ENCODE assay signal across 9 cellular contexts in genomic region chr2:38184964-38185603, GRCh38.
A peak's percentile ranks its signal among the peaks of the same experiment; 100 is the strongest.
DNase-seq lines count a peak whose midpoint lies in the region; ATAC-seq and TF ChIP-seq lines count a peak whose summit lies in the region.
"Had no signal": no experiment of that assay in that cellular context is flagged by ENCODE, and none has a peak within 500 bp of the region (broad histone marks: within the 10 kb centered on the region; RNA-seq: fewer than 3 reads in every experiment).

No MANE protein-coding gene starts in this region.

- no peaks in the 10 kb centered on the region for H3K36me3 ChIP-seq in colonic mucosa

- peaks cover 2 to 5% (median 3%) of the 10 kb centered on the region in 7 donors for H3K9me3 Mint-ChIP-seq in CD14-positive monocyte
- H3K9me3 Mint-ChIP-seq in T-helper 2 cell treated with Interferon-gamma antibody and Interleukin-4, amounts not matched to agents 5 μg/mL and 100 μg/mL, for 36 hours: no peaks in the 10 kb centered on the region
- H3K9me3 Mint-ChIP-seq in activated naive CD4-positive, alpha-beta T cell treated with anti-CD3 and anti-CD28 coated beads, Interleukin-2, amount 10 ng/mL, durations not matched to agents 7 days and 5 days: peaks cover 3% of the 10 kb centered on the region

- peaks cover 21 to 35% of the 10 kb centered on the region in 2 donors for H3K36me3 Mint-ChIP-seq in CD14-positive monocyte
- no peaks in the 10 kb centered on the region for H3K36me3 Mint-ChIP-seq in T-helper 2 cell treated with Interferon-gamma antibody and Interleukin-4, amounts not matched to agents 5 μg/mL and 100 μg/mL, for 36 hours (ENCODE audit: low read depth)
- no peaks in the 10 kb centered on the region for H3K36me3 Mint-ChIP-seq in activated naive CD4-positive, alpha-beta T cell treated with anti-CD3 and anti-CD28 coated beads, Interleukin-2, amount 10 ng/mL, durations not matched to agents 7 days and 5 days

- ATAC-seq in GM19467 (IDR thresholded peaks at IDR 0.05; ENCODE audit: unreplicated experiment) (peak; percentile 97), HG03432 (IDR thresholded peaks at IDR 0.05; ENCODE audit: unreplicated experiment) (peak; percentile 95)

- no peak overlapping the region for H3K9ac ChIP-seq in colonic mucosa (ENCODE audit: low read depth in 2 of 2, low read length in 2 of 2)

- no peak overlapping the region for H3K4me3 ChIP-seq in colonic mucosa

- intact Hi-C loops in CD14-positive monocyte (cut with micrococcal nuclease) (loop anchor here in 1 of 2 donors (5.0 kb wide), 1 partner anchor 38 kb away; no protein-coding TSS in a partner anchor), colonic mucosa (cut with DNase I) (no loop called here)

- peak overlapping the region; percentile 10 to 75 (median 61) for H3K27ac Mint-ChIP-seq in CD14-positive monocyte
- H3K27ac Mint-ChIP-seq in T-helper 2 cell treated with Interferon-gamma antibody and Interleukin-4, amounts not matched to agents 5 μg/mL and 100 μg/mL, for 36 hours: no peak overlapping the region
- no peak overlapping the region for H3K27ac Mint-ChIP-seq in activated naive CD4-positive, alpha-beta T cell treated with anti-CD3 and anti-CD28 coated beads, Interleukin-2, amount 10 ng/mL, durations not matched to agents 7 days and 5 days

- H3K4me1 ChIP-seq in colonic mucosa: peaks cover 9% of the 10 kb centered on the region
- H3K4me1 ChIP-seq: Caco-2 had no signal

- H3K4me1 Mint-ChIP-seq in CD14-positive monocyte: peaks cover 31% of the 10 kb centered on the region
- H3K4me1 Mint-ChIP-seq in T-helper 2 cell treated with Interferon-gamma antibody and Interleukin-4, amounts not matched to agents 5 μg/mL and 100 μg/mL, for 36 hours (ENCODE audit: low read depth): peaks cover 8% of the 10 kb centered on the region
- H3K4me1 Mint-ChIP-seq in activated naive CD4-positive, alpha-beta T cell treated with anti-CD3 and anti-CD28 coated beads, Interleukin-2, amount 10 ng/mL, durations not matched to agents 7 days and 5 days: peaks cover 22% of the 10 kb centered on the region

- TF ChIP-seq CTCF in CD14-positive monocyte (IDR thresholded peaks at IDR 0.05) (no peak), colonic mucosa (IDR thresholded peaks at IDR 0.05) (no peak)

- CTCF ChIA-PET in activated naive CD4-positive, alpha-beta T cell treated with anti-CD3 and anti-CD28 coated beads, Interleukin-2, amount 10 ng/mL, durations not matched to agents 7 days and 5 days (lab: Charles Lee): no interaction called here

- DNase-seq in CD14-positive monocyte (ENCODE audit: low spot score) (no peak), colonic mucosa (no peak), NK-92 (lab: John Stamatoyannopoulos, UW; ENCODE audit: unreplicated experiment) (no peak)
- DNase-seq in T-helper 2 cell treated with Interferon-gamma antibody and Interleukin-4, amounts not matched to agents 5 μg/mL and 100 μg/mL, for 36 hours (ENCODE audit: low spot score): no peak
- DNase-seq in activated naive CD4-positive, alpha-beta T cell treated with anti-CD3 and anti-CD28 coated beads, Interleukin-2, amount 10 ng/mL, durations not matched to agents 7 days and 5 days: no peak
- no peak for DNase-seq in activated CD4-positive, alpha-beta T cell treated with anti-CD3 and anti-CD28 coated beads, Interleukin-2, amount 50 U/mL, for 1 hour
- DNase-seq: Caco-2 had no signal

- peak overlapping the region; percentile 29 for H3K27ac ChIP-seq in colonic mucosa

- H3K4me3 Mint-ChIP-seq in CD14-positive monocyte: no peak overlapping the region
- H3K4me3 Mint-ChIP-seq in T-helper 2 cell treated with Interferon-gamma antibody and Interleukin-4, amounts not matched to agents 5 μg/mL and 100 μg/mL, for 36 hours: no peak overlapping the region
- no peak overlapping the region for H3K4me3 Mint-ChIP-seq in activated naive CD4-positive, alpha-beta T cell treated with anti-CD3 and anti-CD28 coated beads, Interleukin-2, amount 10 ng/mL, durations not matched to agents 7 days and 5 days

- H3K9me3 ChIP-seq in colonic mucosa: no peaks in the 10 kb centered on the region
- H3K9me3 ChIP-seq: Caco-2 had no signal

- H3K27me3 Mint-ChIP-seq in CD14-positive monocyte (ENCODE audit: low read depth in 3 of 3): peaks cover 3 to 11% (median 6%) of the 10 kb centered on the region in 3 donors
- H3K27me3 Mint-ChIP-seq in T-helper 2 cell treated with Interferon-gamma antibody and Interleukin-4, amounts not matched to agents 5 μg/mL and 100 μg/mL, for 36 hours (ENCODE audit: low read depth): peaks cover 3% of the 10 kb centered on the region
- H3K27me3 Mint-ChIP-seq in activated naive CD4-positive, alpha-beta T cell treated with anti-CD3 and anti-CD28 coated beads, Interleukin-2, amount 10 ng/mL, durations not matched to agents 7 days and 5 days: peaks cover 19% of the 10 kb centered on the region

- no peaks in the 10 kb centered on the region for H3K27me3 ChIP-seq in colonic mucosa

Comparison
In these comparisons a context has a peak if more than half of its experiments do, and no peak if none do; other contexts are left out.
1. H3K27ac Mint-ChIP-seq: peak in CD14-positive monocyte (7 of 7); none in T-helper 2 cell treated with Interferon-gamma antibody and Interleukin-4, amounts not matched to agents 5 μg/mL and 100 μg/mL, for 36 hours (single experiment) and activated naive CD4-positive, alpha-beta T cell treated with anti-CD3 and anti-CD28 coated beads, Interleukin-2, amount 10 ng/mL, durations not matched to agents 7 days and 5 days (single experiment).